Comparison of ENCODE assay signal across 1 cellular context in genomic region chr1:155135416-155136197, GRCh38.
A peak's percentile ranks its signal among the peaks of the same experiment; 100 is the strongest.
TF ChIP-seq lines count a peak whose summit lies in the region.

SLC50A1 (plus strand) TSS chr1:155135852; CDS start chr1:155135912, 60 bp downstream.

TF ChIP-seq in HepG2, 621 proteins besides CTCF, POLR2A, EP300 and RAD21 (continued from another document and continues in another):
- peak; percentile 54; the same call in 1 of the 2 replicates for TF ChIP-seq ZBTB44 (CRISPR knock-in tag; IDR thresholded peaks at IDR 0.05)
- TF ChIP-seq PREB (CRISPR knock-in tag; IDR thresholded peaks at IDR 0.05) = no peak
- TF ChIP-seq GATAD2A (CRISPR knock-in tag; IDR thresholded peaks at IDR 0.05) = 0 out of 2 replicates have a peak, but pooled peaks have one; percentile 4
- TF ChIP-seq LBX2 (CRISPR knock-in tag; IDR thresholded peaks at IDR 0.05; ENCODE audit: borderline replicate concordance) = peak; percentile 14; the same call in 1 of the 2 replicates
- 0 out of 2 replicates have a peak, but pooled peaks have one; percentile 30 for TF ChIP-seq CREB3 (CRISPR knock-in tag; IDR thresholded peaks at IDR 0.05)
- TF ChIP-seq ZKSCAN8 (CRISPR knock-in tag; IDR thresholded peaks at IDR 0.05; ENCODE audit: borderline replicate concordance) = peak; percentile 29; the same call in 1 of the 2 replicates
- no peak for TF ChIP-seq GTF2F1 (IDR thresholded peaks at IDR 0.05; ENCODE audit: low read length)
- TF ChIP-seq ZNF576 (CRISPR knock-in tag; IDR thresholded peaks at IDR 0.05) = no peak
- TF ChIP-seq ZNF713 (CRISPR knock-in tag; IDR thresholded peaks at IDR 0.05) = no peak
- TF ChIP-seq ZNF609 (CRISPR knock-in tag; IDR thresholded peaks at IDR 0.05; ENCODE audit: borderline replicate concordance) = 0 out of 2 replicates have a peak, but pooled peaks have one; percentile 15
- TF ChIP-seq KLF11 (CRISPR knock-in tag; IDR thresholded peaks at IDR 0.05) = peak; percentile 75; the same call in 1 of the 2 replicates
- TF ChIP-seq ZNF281 (CRISPR knock-in tag; IDR thresholded peaks at IDR 0.05; ENCODE audit: borderline replicate concordance) = no peak
- TF ChIP-seq SKI (IDR thresholded peaks at IDR 0.05; ENCODE audit: partially characterized antibody) = no peak
- no peak; the same call in 1 of the 2 replicates for TF ChIP-seq JUN (CRISPR knock-in tag; IDR thresholded peaks at IDR 0.05)
- 0 out of 2 replicates have a peak, but pooled peaks have one; percentile 69 for TF ChIP-seq ZSCAN22 (CRISPR knock-in tag; IDR thresholded peaks at IDR 0.05)
- TF ChIP-seq ZNF441 (CRISPR knock-in tag; IDR thresholded peaks at IDR 0.05; ENCODE audit: borderline replicate concordance) = peak; percentile 55; the same call in 1 of the 2 replicates
- no peak for TF ChIP-seq SRSF4 (IDR thresholded peaks at IDR 0.05; ENCODE audit: low read depth, low read length, poor library complexity, severe bottlenecking)
- no peak for TF ChIP-seq IKZF1 (IDR thresholded peaks at IDR 0.05)
- TF ChIP-seq KLF15 (CRISPR knock-in tag; IDR thresholded peaks at IDR 0.05; ENCODE audit: borderline replicate concordance) = peak; percentile 60; the same call in 1 of the 2 replicates
- TF ChIP-seq KLF13 (CRISPR knock-in tag; IDR thresholded peaks at IDR 0.05) = no peak; the same call in 1 of the 2 replicates
- no peak; the same call in 1 of the 2 replicates for TF ChIP-seq ZNF503 (CRISPR knock-in tag; IDR thresholded peaks at IDR 0.05)
- peak; percentile 94; the same call in 1 of the 2 replicates for TF ChIP-seq GLI4 (CRISPR knock-in tag; IDR thresholded peaks at IDR 0.05; ENCODE audit: borderline replicate concordance)
- no peak for TF ChIP-seq LRRFIP1 (CRISPR knock-in tag; conservative IDR thresholded peaks at IDR 0.05)
- TF ChIP-seq ZNF75D (CRISPR knock-in tag; IDR thresholded peaks at IDR 0.05; ENCODE audit: borderline replicate concordance) = no peak
- TF ChIP-seq PHF20 (CRISPR knock-in tag; IDR thresholded peaks at IDR 0.05) = no peak
- TF ChIP-seq RFX3 (CRISPR knock-in tag; IDR thresholded peaks at IDR 0.05) = no peak
- no peak for TF ChIP-seq KDM6A (CRISPR knock-in tag; IDR thresholded peaks at IDR 0.05; ENCODE audit: low read depth)
- peak; percentile 49 for TF ChIP-seq IKZF4 (CRISPR knock-in tag; IDR thresholded peaks at IDR 0.05; ENCODE audit: borderline replicate concordance, low read depth, not compliant biosample characterization)
- TF ChIP-seq ZNF839 (CRISPR knock-in tag; IDR thresholded peaks at IDR 0.05; ENCODE audit: borderline replicate concordance) = no peak
- TF ChIP-seq SP4 (CRISPR knock-in tag; IDR thresholded peaks at IDR 0.05) = peak; percentile 80
- no peak; the same call in 1 of the 2 replicates for TF ChIP-seq HNRNPL (IDR thresholded peaks at IDR 0.05; ENCODE audit: low read depth, low read length)
- peak; percentile 98 for TF ChIP-seq HNRNPLL (IDR thresholded peaks at IDR 0.05; ENCODE audit: low read depth, low read length, poor library complexity, severe bottlenecking)
- TF ChIP-seq HCFC1 (IDR thresholded peaks at IDR 0.05; ENCODE audit: low read depth, low read length) = peak; percentile 26; the same call in 1 of the 2 replicates
- no peak for TF ChIP-seq SP1 (IDR thresholded peaks at IDR 0.05)
- peak; percentile 72; the same call in 1 of the 2 replicates for TF ChIP-seq SP1 (CRISPR knock-in tag; IDR thresholded peaks at IDR 0.05)
- no peak for TF ChIP-seq MTA3 (CRISPR knock-in tag; IDR thresholded peaks at IDR 0.05)
- TF ChIP-seq ZNF253 (CRISPR knock-in tag; IDR thresholded peaks at IDR 0.05; ENCODE audit: borderline replicate concordance) = no peak
- no peak for TF ChIP-seq HNF4G (IDR thresholded peaks at IDR 0.05; ENCODE audit: borderline replicate concordance, low read depth, low read length)
- TF ChIP-seq HNF4G (CRISPR knock-in tag; IDR thresholded peaks at IDR 0.05; ENCODE audit: borderline replicate concordance, low read depth) = no peak
- no peak for TF ChIP-seq ZNF251 (CRISPR knock-in tag; IDR thresholded peaks at IDR 0.05)
- TF ChIP-seq ZNF766 (CRISPR knock-in tag; IDR thresholded peaks at IDR 0.05; ENCODE audit: borderline replicate concordance) = 0 out of 2 replicates have a peak, but pooled peaks have one; percentile 16
- TF ChIP-seq ARNT (IDR thresholded peaks at IDR 0.05) = no peak
- peak; percentile 65 for TF ChIP-seq ZNF878 (CRISPR knock-in tag; IDR thresholded peaks at IDR 0.05)
- TF ChIP-seq ZNF24 (IDR thresholded peaks at IDR 0.05) = no peak
- peak; percentile 78 for TF ChIP-seq ZNF781 (CRISPR knock-in tag; IDR thresholded peaks at IDR 0.05; ENCODE audit: borderline replicate concordance, not compliant biosample characterization)
- TF ChIP-seq MYPOP (CRISPR knock-in tag; IDR thresholded peaks at IDR 0.05) = peak; percentile 27; the same call in 1 of the 2 replicates
- no peak for TF ChIP-seq ZFP82 (CRISPR knock-in tag; IDR thresholded peaks at IDR 0.05; ENCODE audit: borderline replicate concordance)
- TF ChIP-seq ZNF577 (CRISPR knock-in tag; IDR thresholded peaks at IDR 0.05; ENCODE audit: borderline replicate concordance, low read depth) = no peak
- TF ChIP-seq ZFX (CRISPR knock-in tag; IDR thresholded peaks at IDR 0.05; ENCODE audit: low read depth) = peak; percentile 64
